In the genomic region with DNA sequence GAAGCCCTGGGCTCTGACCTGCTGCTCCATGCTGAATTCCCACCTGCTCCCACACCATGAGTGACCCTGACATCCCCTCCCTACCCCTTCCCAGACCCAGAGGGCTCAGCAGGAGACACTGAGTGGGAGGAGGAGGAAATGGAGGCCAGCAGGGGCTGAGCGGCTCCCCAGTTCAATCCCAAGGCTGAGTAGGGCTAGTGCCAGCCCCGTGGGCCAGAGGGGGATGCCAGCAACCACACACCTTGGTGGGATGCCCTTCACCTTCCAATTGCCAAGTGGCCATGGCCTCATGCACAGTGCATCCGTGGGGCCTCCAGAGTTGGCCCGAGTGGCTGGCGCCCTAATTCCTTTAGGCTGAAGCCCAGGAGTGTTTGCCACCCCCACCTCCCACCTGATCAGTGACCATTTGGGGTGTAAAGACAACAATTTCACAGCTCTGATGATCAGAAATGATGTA, we compare ENCODE assay signal across 20 cellular contexts. TPM values are rescaled to one million over a fixed set of nuclear protein-coding genes. Genes with fewer than 3 reads are reported as not detected.
"Had no signal": no experiment of that assay in that cellular context is flagged by ENCODE, and none has a peak within 500 bp of the region (broad histone marks: within the 10 kb centered on the region; RNA-seq: fewer than 3 reads in every experiment).

No MANE protein-coding gene starts in this region.

- H3K27me3 ChIP-seq: body of pancreas, thyroid gland had no signal

- H3K9me3 ChIP-seq: body of pancreas, esophagus muscularis mucosa, thyroid gland had no signal

- ATAC-seq: activated CD8-positive, alpha-beta T cell treated with anti-CD3 and anti-CD28 coated beads, Interleukin-2, amount 10 ng/mL, durations not matched to agents 7 days and 5 days; activated T-cell treated with anti-CD3 and anti-CD28 coated beads, Interleukin-2, amount 50 U/mL, for 72 hours had no signal

- H3K4me3 Mint-ChIP-seq: activated CD4-positive, alpha-beta T cell treated with anti-CD3 and anti-CD28 coated beads, Interleukin-2, amount 10 ng/mL, durations not matched to agents 24 days and 14 days; activated CD8-positive, alpha-beta T cell treated with anti-CD3 and anti-CD28 coated beads, Interleukin-2, amount 10 ng/mL, durations not matched to agents 7 days and 5 days; activated naive CD8-positive, alpha-beta T cell; activated T-cell treated with anti-CD3 and anti-CD28 coated beads, Interleukin-2, amount 50 U/mL, for 72 hours; nephron had no signal

- H3K27ac Mint-ChIP-seq: activated CD4-positive, alpha-beta T cell treated with anti-CD3 and anti-CD28 coated beads, Interleukin-2, amount 10 ng/mL, durations not matched to agents 24 days and 14 days; activated CD8-positive, alpha-beta T cell treated with anti-CD3 and anti-CD28 coated beads, Interleukin-2, amount 10 ng/mL, durations not matched to agents 7 days and 5 days; activated naive CD8-positive, alpha-beta T cell; activated T-cell treated with anti-CD3 and anti-CD28 coated beads, Interleukin-2, amount 50 U/mL, for 72 hours; nephron had no signal

- H3K27me3 Mint-ChIP-seq: activated naive CD8-positive, alpha-beta T cell had no signal

- DNase-seq: activated CD4-positive, alpha-beta T cell treated with anti-CD3 and anti-CD28 coated beads, Interleukin-2, amount 10 ng/mL, durations not matched to agents 24 days and 14 days; activated CD4-positive, CD25-positive, alpha-beta regulatory T cell; activated CD8-positive, alpha-beta memory T cell treated with anti-CD3 and anti-CD28 coated beads, Interleukin-2, amount 50 U/mL, for 48 hours; activated CD8-positive, alpha-beta T cell treated with anti-CD3 and anti-CD28 coated beads, Interleukin-2, amount 10 ng/mL, durations not matched to agents 7 days and 5 days; activated gamma-delta T cell treated with Interleukin-2 at 50 U/mL for 16 hours; activated T-cell treated with anti-CD3 and anti-CD28 coated beads, Interleukin-2, amount 50 U/mL, for 72 hours; amniotic stem cell; central memory CD4-positive, alpha-beta T cell; stimulated activated CD4-positive, alpha-beta T cell treated with anti-CD3 and anti-CD28 coated beads, Interleukin-12 subunit alpha, Interleukin-12 subunit beta, amount 100 ng/mL, for 4 hours; stimulated activated CD4-positive, alpha-beta T cell treated with anti-CD3 and anti-CD28 coated beads, Interleukin-2, amount 100 ng/mL, for 24 hours; SW 1271 had no signal

- H3K4me1 Mint-ChIP-seq: activated CD4-positive, alpha-beta T cell treated with anti-CD3 and anti-CD28 coated beads, Interleukin-2, amount 10 ng/mL, durations not matched to agents 24 days and 14 days; nephron had no signal

- H3K36me3 Mint-ChIP-seq: activated naive CD8-positive, alpha-beta T cell had no signal

- H3K9me3 Mint-ChIP-seq: activated CD4-positive, alpha-beta T cell treated with anti-CD3 and anti-CD28 coated beads, Interleukin-2, amount 10 ng/mL, durations not matched to agents 24 days and 14 days; activated T-cell treated with anti-CD3 and anti-CD28 coated beads, Interleukin-2, amount 50 U/mL, for 72 hours; nephron had no signal

- H3K4me1 ChIP-seq: body of pancreas, thyroid gland had no signal

- H3K27ac ChIP-seq: body of pancreas, coronary artery, esophagus muscularis mucosa had no signal

- H3K4me3 ChIP-seq: body of pancreas, coronary artery, esophagus muscularis mucosa, thyroid gland had no signal

RNA-seq across cellular contexts. Expression of a gene that starts 1.0 kb away (rescaled TPM):
- total RNA-seq: activated CD4-positive, alpha-beta T cell treated with anti-CD3 and anti-CD28 coated beads, Interleukin-2, amount 10 ng/mL, durations not matched to agents 24 days and 14 days; fibroblast of villous mesenchyme; pulmonary artery endothelial cell; T-helper 2 cell treated with Interferon-gamma antibody and Interleukin-4, amounts not matched to agents 100 ng/mL and 5 ng/mL, for 36 hours had no signal

RNA-seq across cellular contexts. Expression of a gene that starts 27.5 kb away (rescaled TPM):
- total RNA-seq: activated CD4-positive, alpha-beta T cell treated with anti-CD3 and anti-CD28 coated beads, Interleukin-2, amount 10 ng/mL, durations not matched to agents 24 days and 14 days; fibroblast of villous mesenchyme; T-helper 2 cell treated with Interferon-gamma antibody and Interleukin-4, amounts not matched to agents 100 ng/mL and 5 ng/mL, for 36 hours had no signal
